11 cellular contexts compared by ENCODE assay signal in genomic region chr7:57300747-57301146, GRCh38.
"Had no signal": no experiment of that assay in that cellular context is flagged by ENCODE, and none has a peak within 500 bp of the region (broad histone marks: within the 10 kb centered on the region; RNA-seq: fewer than 3 reads in every experiment).

No MANE protein-coding gene starts in this region.

- H3K9ac ChIP-seq: GM23248 had no signal

- H2AFZ ChIP-seq: GM23248, GM23338 had no signal

- H3K4me2 ChIP-seq: GM23338 had no signal

- H3K4me1 ChIP-seq: HAP-1 had no signal

- H3K27ac ChIP-seq: GM23248 had no signal

- DNase-seq: GM23248, GOT3, H7, H9, HCEC 1CT, HFFc6 had no signal

- ATAC-seq: GM23338, HCT116 had no signal

- H3K4me1 Mint-ChIP-seq: GM23338, H9 had no signal

- FAIRE-seq: H1, H54 had no signal

- H3K4me3 ChIP-seq: GM23248, GM23338, HAP-1 had no signal

- H3K27ac Mint-ChIP-seq: GM23338, H9, HFFc6 had no signal

- H3K4me3 Mint-ChIP-seq: GM23338, H9, HFFc6 had no signal

- H3K9me3 ChIP-seq: HAP-1 had no signal

- H3K36me3 ChIP-seq: HAP-1 had no signal
